ENCODE assay signal across 25 cellular contexts in genomic region chr3:86229086-86229774, GRCh38.
"Had no signal": no experiment of that assay in that cellular context is flagged by ENCODE, and none has a peak within 500 bp of the region (broad histone marks: within the 10 kb centered on the region; RNA-seq: fewer than 3 reads in every experiment).

No MANE protein-coding gene starts in this region.

- FAIRE-seq: colon, kidney had no signal

- H3K9me3 ChIP-seq: gastroesophageal sphincter, left ventricle myocardium inferior, lower lobe of right lung, pancreas, thoracic aorta, transverse colon had no signal

- H2AFZ ChIP-seq: neural progenitor cell had no signal

- H3K27ac Mint-ChIP-seq: dendritic cell treated with granulocyte-macrophage colony-stimulating factor and Interleukin-4, amounts not matched to agents 40 ng/mL and 50 ng/mL, for 4 days; immature natural killer cell; memory B cell; mesothelial cell of epicardium; natural killer cell; neural progenitor cell; progenitor cell of endocrine pancreas; stimulated activated naive B cell treated with anti-CD40 and anti-IgM and Interleukin-4, amounts not matched to agents 10 μg/mL and 1 μg/mL and 100 μg/mL, for 72 hours; stimulated activated naive CD8-positive, alpha-beta T cell treated with anti-CD3 and anti-CD28 coated beads, Interleukin-15, amount 100 ng/mL, for 72 hours had no signal

- H3K4me1 Mint-ChIP-seq: immature natural killer cell; memory B cell; natural killer cell; stimulated activated naive B cell treated with anti-CD40 and anti-IgM and Interleukin-4, amounts not matched to agents 10 μg/mL and 1 μg/mL and 100 μg/mL, for 72 hours; stimulated activated naive CD8-positive, alpha-beta T cell treated with anti-CD3 and anti-CD28 coated beads, Interleukin-15, amount 100 ng/mL, for 72 hours had no signal

- H3K4me1 ChIP-seq: esophagus squamous epithelium, gastroesophageal sphincter, left ventricle myocardium inferior, lower lobe of right lung, neural progenitor cell, pancreas, transverse colon had no signal

- H3K4me2 ChIP-seq: neural progenitor cell had no signal

- H3K27ac ChIP-seq: esophagus squamous epithelium, gastroesophageal sphincter, left ventricle myocardium inferior, lower lobe of right lung, pancreas, skin epidermis, thoracic aorta, transverse colon had no signal

- H3K36me3 Mint-ChIP-seq: immature natural killer cell; memory B cell; mesothelial cell of epicardium; natural killer cell; neural progenitor cell; stimulated activated naive B cell treated with anti-CD40 and anti-IgM and Interleukin-4, amounts not matched to agents 10 μg/mL and 1 μg/mL and 100 μg/mL, for 72 hours had no signal

- H3K9ac ChIP-seq: neural progenitor cell had no signal

- DNase-seq: esophagus squamous epithelium; foreskin fibroblast; immature natural killer cell; kidney; left cardiac atrium; left ventricle myocardium inferior; lower lobe of right lung; natural killer cell; occipital lobe; pancreas; stimulated activated CD4-positive, alpha-beta T cell treated with anti-CD3 and anti-CD28 coated beads, Interleukin-2, amount 100 ng/mL, for 24 hours; stimulated activated CD4-positive, alpha-beta T cell treated with anti-CD3 and anti-CD28 coated beads, Interleukin-4, amount 100 ng/mL, for 4 hours; stimulated activated naive B cell treated with anti-CD40 and anti-IgM and Interleukin-4, amounts not matched to agents 10 μg/mL and 1 μg/mL and 100 μg/mL, for 72 hours; stimulated activated naive CD8-positive, alpha-beta T cell treated with anti-CD3 and anti-CD28 coated beads, Interleukin-15, amount 100 ng/mL, for 72 hours; transverse colon had no signal

- H3K27me3 ChIP-seq: esophagus squamous epithelium, gastroesophageal sphincter, neural progenitor cell, pancreas, transverse colon had no signal

- H3K9me3 Mint-ChIP-seq: dendritic cell treated with granulocyte-macrophage colony-stimulating factor and Interleukin-4, amounts not matched to agents 40 ng/mL and 50 ng/mL, for 4 days; memory B cell; mesothelial cell of epicardium; neural progenitor cell; stimulated activated naive B cell treated with anti-CD40 and anti-IgM and Interleukin-4, amounts not matched to agents 10 μg/mL and 1 μg/mL and 100 μg/mL, for 72 hours; stimulated activated naive CD8-positive, alpha-beta T cell treated with anti-CD3 and anti-CD28 coated beads, Interleukin-15, amount 100 ng/mL, for 72 hours had no signal

- H3K36me3 ChIP-seq: esophagus squamous epithelium, gastroesophageal sphincter, left ventricle myocardium inferior, lower lobe of right lung, neural progenitor cell, pancreas, thoracic aorta, transverse colon had no signal

- H3K4me3 Mint-ChIP-seq: dendritic cell treated with granulocyte-macrophage colony-stimulating factor and Interleukin-4, amounts not matched to agents 40 ng/mL and 50 ng/mL, for 4 days; immature natural killer cell; memory B cell; mesothelial cell of epicardium; natural killer cell; neural progenitor cell; stimulated activated naive B cell treated with anti-CD40 and anti-IgM and Interleukin-4, amounts not matched to agents 10 μg/mL and 1 μg/mL and 100 μg/mL, for 72 hours; stimulated activated naive CD8-positive, alpha-beta T cell treated with anti-CD3 and anti-CD28 coated beads, Interleukin-15, amount 100 ng/mL, for 72 hours had no signal

- ATAC-seq: gastroesophageal sphincter; left cardiac atrium; lower lobe of right lung; natural killer cell; pancreas; sciatic nerve; stimulated activated naive B cell treated with anti-CD40 and anti-IgM and Interleukin-4, amounts not matched to agents 10 μg/mL and 1 μg/mL and 100 μg/mL, for 72 hours; stimulated activated naive CD8-positive, alpha-beta T cell treated with anti-CD3 and anti-CD28 coated beads, Interleukin-15, amount 100 ng/mL, for 72 hours had no signal

- H3K4me3 ChIP-seq: esophagus squamous epithelium, gastroesophageal sphincter, left ventricle myocardium inferior, lower lobe of right lung, neural progenitor cell, pancreas, skin epidermis, thoracic aorta, transverse colon had no signal

- H3K27me3 Mint-ChIP-seq: dendritic cell treated with granulocyte-macrophage colony-stimulating factor and Interleukin-4, amounts not matched to agents 40 ng/mL and 50 ng/mL, for 4 days; memory B cell; progenitor cell of endocrine pancreas; stimulated activated naive B cell treated with anti-CD40 and anti-IgM and Interleukin-4, amounts not matched to agents 10 μg/mL and 1 μg/mL and 100 μg/mL, for 72 hours; stimulated activated naive CD8-positive, alpha-beta T cell treated with anti-CD3 and anti-CD28 coated beads, Interleukin-15, amount 100 ng/mL, for 72 hours had no signal
